In the genomic region with DNA sequence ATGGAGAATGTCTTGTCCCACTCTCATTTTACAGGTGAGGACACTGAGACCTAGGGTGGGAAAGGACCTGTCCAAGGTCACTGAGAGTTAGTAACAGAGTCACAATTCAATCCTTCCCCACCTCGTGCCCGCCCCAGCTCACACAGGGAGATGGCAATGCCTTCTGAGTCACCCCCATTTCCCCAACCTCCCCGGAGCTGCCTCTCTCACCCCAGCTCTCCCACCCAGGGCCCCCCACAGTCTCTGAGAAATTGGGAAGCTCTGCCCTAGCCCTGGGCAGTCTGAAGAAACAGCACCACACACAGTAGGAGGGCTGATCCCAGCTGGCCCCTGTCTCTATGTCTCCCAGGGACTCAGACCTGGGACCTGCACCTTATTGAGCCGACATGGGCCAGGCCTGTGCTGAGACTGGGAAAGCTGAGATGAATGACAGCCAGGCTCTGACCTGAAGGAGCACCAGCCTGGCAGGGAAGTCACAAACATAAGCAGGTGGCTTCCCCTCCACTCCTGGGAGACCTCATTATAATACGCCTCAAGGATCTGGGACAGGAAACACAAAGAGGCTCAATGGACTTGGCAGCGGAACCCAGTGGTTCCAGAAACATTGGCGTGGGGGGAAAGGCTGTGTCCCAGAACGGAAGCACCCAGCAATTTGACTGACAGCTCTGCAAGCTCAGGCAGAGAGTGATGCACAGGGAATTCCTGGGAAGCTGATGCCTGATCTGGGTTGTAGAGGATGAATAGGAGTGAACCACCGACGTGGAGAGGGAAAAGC, we compare ENCODE assay signal across 14 cellular contexts. TPM values are rescaled to one million over a fixed set of nuclear protein-coding genes. Genes with fewer than 3 reads are reported as not detected.
DNase-seq lines count a peak whose midpoint lies in the region; ATAC-seq and TF ChIP-seq lines count a peak whose summit lies in the region.
"Had no signal": no experiment of that assay in that cellular context is flagged by ENCODE, and none has a peak within 500 bp of the region (broad histone marks: within the 10 kb centered on the region; RNA-seq: fewer than 3 reads in every experiment).

No MANE protein-coding gene starts in this region.

- H3K27me3 Mint-ChIP-seq in activated T-cell treated with anti-CD3 and anti-CD28 coated beads, Interleukin-2, amount 50 U/mL, for 24 hours = no peaks in the 10 kb centered on the region

- H3K27me3 ChIP-seq in tibial artery = peaks cover 0 to 76% of the 10 kb centered on the region in 2 donors
- H3K27me3 ChIP-seq in ovary = no peaks in the 10 kb centered on the region

- no peaks in the 10 kb centered on the region for H3K36me3 ChIP-seq in tibial artery
- H3K36me3 ChIP-seq in ovary = no peaks in the 10 kb centered on the region
- H3K36me3 ChIP-seq: suprapubic skin had no signal

- no peak overlapping the region for H3K27ac ChIP-seq in tibial artery
- no peak overlapping the region for H3K27ac ChIP-seq in ovary
- H3K27ac ChIP-seq: suprapubic skin had no signal

- peak overlapping the region; percentile 96 for H3K27ac Mint-ChIP-seq in activated T-cell treated with anti-CD3 and anti-CD28 coated beads, Interleukin-2, amount 50 U/mL, for 24 hours
- H3K27ac Mint-ChIP-seq: nephron had no signal

- no peak for TF ChIP-seq CTCF in tibial artery (IDR thresholded peaks at IDR 0.05)
- no peak for TF ChIP-seq CTCF in ovary (IDR thresholded peaks at IDR 0.05)

- no peaks in the 10 kb centered on the region for H3K9me3 Mint-ChIP-seq in activated T-cell treated with anti-CD3 and anti-CD28 coated beads, Interleukin-2, amount 50 U/mL, for 24 hours
- H3K9me3 Mint-ChIP-seq: nephron had no signal

- H3K4me1 ChIP-seq in tibial artery (no peaks in the 10 kb centered on the region), ovary (ENCODE audit: insufficient read depth) (no peaks in the 10 kb centered on the region)

- peaks cover 85% of the 10 kb centered on the region for H3K36me3 Mint-ChIP-seq in activated T-cell treated with anti-CD3 and anti-CD28 coated beads, Interleukin-2, amount 50 U/mL, for 24 hours (ENCODE audit: low read depth)

- 77 to 86% (median 79%) methylated on average over 10 of the region's 10 CpGs for WGBS in ovary, 3 donors

- H3K4me1 Mint-ChIP-seq in activated T-cell treated with anti-CD3 and anti-CD28 coated beads, Interleukin-2, amount 50 U/mL, for 24 hours (ENCODE audit: low read depth) = peaks cover 87% of the 10 kb centered on the region

- no peak for ATAC-seq in HG03280 (IDR thresholded peaks at IDR 0.05; ENCODE audit: unreplicated experiment)

- H3K9me3 ChIP-seq in tibial artery (no peaks in the 10 kb centered on the region), ovary (no peaks in the 10 kb centered on the region)
- H3K9me3 ChIP-seq: suprapubic skin had no signal

- H3K4me3 Mint-ChIP-seq in activated T-cell treated with anti-CD3 and anti-CD28 coated beads, Interleukin-2, amount 50 U/mL, for 24 hours = peak overlapping the region; percentile 68
- H3K4me3 Mint-ChIP-seq: nephron had no signal

- DNase-seq in CD1c-positive myeloid dendritic cell (ENCODE audit: extremely low spot score) (peak; percentile 50), medulla oblongata (ENCODE audit: extremely low spot score) (peak; percentile 36), tibial artery (no peak), NCI-H524 treated with DMSO at 0.1 percent for 48 hours (lab: John Stamatoyannopoulos, UW) (no peak), ovary (no peak)
- no peak for DNase-seq in Jurkat, Clone E6-1 (ENCODE audit: low read depth, low spot score)
- peak; percentile 74 for DNase-seq in activated T-cell treated with anti-CD3 and anti-CD28 coated beads, Interleukin-2, amount 50 U/mL, for 24 hours
- DNase-seq: aorta, COR-L47, erythroblast had no signal

- intact Hi-C loops in tibial artery (cut with DNase I; ENCODE audit: low total_unique reads) (no loop called here), ovary (cut with DNase I) (loop anchor here in 1 of 4 donors (10.0 kb wide), 1 partner anchor 1178 kb away; the partner anchor contains the start of gene CBLIF)

- H3K4me3 ChIP-seq in Jurkat, Clone E6-1 (ENCODE audit: low read length) = peak overlapping the region; percentile 40
- H3K4me3 ChIP-seq in tibial artery (no peak overlapping the region), ovary (no peak overlapping the region)
- H3K4me3 ChIP-seq: suprapubic skin had no signal

- TF ChIP-seq POLR2A in ovary (IDR thresholded peaks at IDR 0.05) = no peak

- TF ChIP-seq EP300 in ovary (IDR thresholded peaks at IDR 0.05) = no peak

RNA-seq across cellular contexts. Expression of gene CD6, which starts 51.0 kb away (rescaled TPM):
- polyA plus RNA-seq in Jurkat, Clone E6-1 (2012; ENCODE audit: insufficient read depth, insufficient read length) = 29.8 TPM
- total RNA-seq in ovary = 1 to 10 TPM in 3 of 7 donors, under 1 TPM in 4; 0.42 to 2.2 (median 0.69) TPM
- 1 to 10 TPM in 1 of 2 donors, under 1 TPM in 1; 0.44 to 3.4 TPM for polyA plus RNA-seq in ovary
- total RNA-seq: MCF 10A had no signal

Comparison
In these comparisons a context has a peak if more than half of its experiments do, and no peak if none do; other contexts are left out.
1. DNase-seq: peak in CD1c-positive myeloid dendritic cell (single experiment), activated T-cell treated with anti-CD3 and anti-CD28 coated beads, Interleukin-2, amount 50 U/mL, for 24 hours (single experiment) and medulla oblongata (single experiment); none in Jurkat, Clone E6-1 (single experiment), tibial artery (0 of 2), NCI-H524 treated with DMSO at 0.1 percent for 48 hours (single experiment) and ovary (0 of 5).